In the genomic region with DNA sequence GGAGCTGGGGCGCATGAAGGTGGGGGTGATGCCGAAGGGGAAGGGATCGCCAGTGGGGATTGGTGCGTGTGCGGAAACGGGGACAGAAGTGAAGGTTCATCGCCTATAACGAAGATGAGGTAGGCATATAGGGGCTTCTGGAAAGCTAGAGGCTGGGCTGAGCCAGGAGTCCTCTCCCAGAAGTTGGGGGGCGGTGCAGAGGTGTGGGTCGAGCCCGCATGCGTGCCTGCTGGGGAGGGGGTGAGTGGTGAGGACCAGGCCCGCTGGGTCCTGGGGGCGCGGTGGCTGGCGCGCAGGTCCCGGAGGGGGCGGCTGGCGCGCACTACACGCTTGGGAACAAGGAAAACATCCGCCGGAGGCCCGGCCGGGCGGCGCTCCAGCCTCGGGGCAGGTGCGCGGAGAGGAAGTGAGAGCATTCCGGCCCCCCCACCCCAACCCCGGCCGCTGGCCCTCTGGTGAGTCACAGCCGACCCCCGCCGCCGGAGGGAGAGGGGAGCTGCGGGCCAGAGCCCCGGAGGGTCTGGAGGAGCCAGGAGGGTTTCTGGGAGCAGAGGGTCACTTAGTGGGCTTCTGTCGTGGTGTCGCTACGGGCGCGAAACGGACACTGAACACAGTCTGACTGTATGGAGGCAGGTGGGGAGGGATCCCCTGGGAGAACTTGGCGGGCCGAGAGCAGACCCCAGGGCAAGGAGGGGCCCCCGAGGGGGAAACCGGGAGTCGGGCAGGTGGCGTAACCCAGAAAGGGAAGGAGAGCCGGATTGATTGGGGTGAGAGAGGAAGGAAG, we compare ENCODE assay signal across 8 cellular contexts. TPM values are rescaled to one million over a fixed set of nuclear protein-coding genes. Genes with fewer than 3 reads are reported as not detected.
A peak's percentile ranks its signal among the peaks of the same experiment; 100 is the strongest.
DNase-seq lines count a peak whose midpoint lies in the region; ATAC-seq and TF ChIP-seq lines count a peak whose summit lies in the region.

No MANE protein-coding gene starts in this region.

- peaks cover 11% of the 10 kb centered on the region for H3K36me3 Mint-ChIP-seq in activated naive CD4-positive, alpha-beta T cell treated with anti-CD3 and anti-CD28 coated beads for 36 hours (ENCODE audit: low read depth)
- peaks cover 15% of the 10 kb centered on the region for H3K36me3 Mint-ChIP-seq in activated T-cell treated with anti-CD3 and anti-CD28 coated beads, Interleukin-2, amount 50 U/mL, for 4 hours (ENCODE audit: insufficient read depth)
- H3K36me3 Mint-ChIP-seq in nephron progenitor cell (ENCODE audit: low read depth) = peaks cover 35% of the 10 kb centered on the region

- H3K4me3 ChIP-seq in fibroblast of pulmonary artery (replicated peaks; ENCODE audit: low read depth, low read length) (peak overlapping the region; percentile 32), thoracic aorta (peak overlapping the region; percentile 80)

- peak overlapping the region; percentile 95 for H3K27ac Mint-ChIP-seq in activated naive CD4-positive, alpha-beta T cell treated with anti-CD3 and anti-CD28 coated beads for 36 hours
- peak overlapping the region; percentile 84 for H3K27ac Mint-ChIP-seq in nephron progenitor cell

- peak overlapping the region; percentile 94 for H3K4me3 Mint-ChIP-seq in activated naive CD4-positive, alpha-beta T cell treated with anti-CD3 and anti-CD28 coated beads for 36 hours
- peak overlapping the region; percentile 97 for H3K4me3 Mint-ChIP-seq in activated T-cell treated with anti-CD3 and anti-CD28 coated beads, Interleukin-2, amount 50 U/mL, for 4 hours
- H3K4me3 Mint-ChIP-seq in nephron progenitor cell = peak overlapping the region; percentile 95

- TF ChIP-seq CTCF in fibroblast of pulmonary artery (IDR thresholded peaks at IDR 0.05; ENCODE audit: low read length, missing control alignments) (no peak), nephron progenitor cell (IDR thresholded peaks at IDR 0.05) (no peak), thoracic aorta (IDR thresholded peaks at IDR 0.05) (no peak)

- ATAC-seq in HG03025 (IDR thresholded peaks at IDR 0.05; ENCODE audit: low FRiP score, unreplicated experiment) = peak; percentile 44
- peak; percentile 88 to 92 for ATAC-seq in activated T-cell treated with anti-CD3 and anti-CD28 coated beads, Interleukin-2, amount 50 U/mL, for 4 hours
- ATAC-seq in thoracic aorta (ENCODE audit: insufficient number of reproducible peaks, low FRiP score, low read depth) = no peak

- peak overlapping the region; percentile 89 to 96 for H3K27ac ChIP-seq in thoracic aorta

- H3K9me3 ChIP-seq in thoracic aorta = no peaks in the 10 kb centered on the region

- peaks cover 19% of the 10 kb centered on the region for H3K36me3 ChIP-seq in thoracic aorta

- H3K4me1 Mint-ChIP-seq in activated naive CD4-positive, alpha-beta T cell treated with anti-CD3 and anti-CD28 coated beads for 36 hours (ENCODE audit: low read depth) = peaks cover 34% of the 10 kb centered on the region
- H3K4me1 Mint-ChIP-seq in activated T-cell treated with anti-CD3 and anti-CD28 coated beads, Interleukin-2, amount 50 U/mL, for 4 hours (ENCODE audit: low read depth) = peaks cover 36% of the 10 kb centered on the region
- peaks cover 39% of the 10 kb centered on the region for H3K4me1 Mint-ChIP-seq in nephron progenitor cell

- no peaks in the 10 kb centered on the region for H3K27me3 ChIP-seq in thoracic aorta (replicated peaks; ENCODE audit: insufficient read depth)

- DNase-seq in activated naive CD4-positive, alpha-beta T cell treated with anti-CD3 and anti-CD28 coated beads for 36 hours = peak; percentile 61
- DNase-seq in activated naive CD4-positive, alpha-beta T cell treated with Interleukin-2 at 50 U/mL for 16 hours = no peak
- DNase-seq in NCI-H526 (lab: John Stamatoyannopoulos, UW) = peak; percentile 41 to 82
- no peak for DNase-seq in activated T-cell treated with anti-CD3 and anti-CD28 coated beads, Interleukin-2, amount 50 U/mL, for 4 hours
- no peak for DNase-seq in fibroblast of pulmonary artery (ENCODE audit: low read depth)
- peak; percentile 67 for DNase-seq in nephron progenitor cell
- no peak for DNase-seq in thoracic aorta (ENCODE audit: low spot score)

- H3K9me3 Mint-ChIP-seq in activated naive CD4-positive, alpha-beta T cell treated with anti-CD3 and anti-CD28 coated beads for 36 hours = no peaks in the 10 kb centered on the region
- H3K9me3 Mint-ChIP-seq in activated T-cell treated with anti-CD3 and anti-CD28 coated beads, Interleukin-2, amount 50 U/mL, for 4 hours = no peaks in the 10 kb centered on the region
- no peaks in the 10 kb centered on the region for H3K9me3 Mint-ChIP-seq in nephron progenitor cell

- intact Hi-C loops in activated naive CD4-positive, alpha-beta T cell treated with anti-CD3 and anti-CD28 coated beads for 36 hours (cut with micrococcal nuclease) = loop anchor here (1.0 to 2.0 kb wide), 3 partner anchors 25 to 72 kb away; partner anchors contain the start of genes CREB3, FAM221B, HINT2 and TLN1

- CTCF ChIA-PET in activated naive CD4-positive, alpha-beta T cell treated with anti-CD3 and anti-CD28 coated beads for 36 hours (lab: Charles Lee) = interaction anchor here (0.6 to 3.8 kb wide), 17 partner anchors 10 to 151 kb away, joined by 3 to 32 read pairs (median 4); partner anchors contain the start of genes CREB3, GBA2, RGP1 and TLN1

- no peaks in the 10 kb centered on the region for H3K27me3 Mint-ChIP-seq in activated naive CD4-positive, alpha-beta T cell treated with anti-CD3 and anti-CD28 coated beads for 36 hours (ENCODE audit: low read depth)
- no peaks in the 10 kb centered on the region for H3K27me3 Mint-ChIP-seq in activated T-cell treated with anti-CD3 and anti-CD28 coated beads, Interleukin-2, amount 50 U/mL, for 4 hours (ENCODE audit: low read depth)
- peaks cover 4% of the 10 kb centered on the region for H3K27me3 Mint-ChIP-seq in nephron progenitor cell (ENCODE audit: low read depth, poor library complexity)

- peaks cover 20 to 51% of the 10 kb centered on the region in 2 donors for H3K4me1 ChIP-seq in thoracic aorta (ENCODE audit: control insufficient read depth in 1 of 2, low read depth in 2 of 2)

RNA-seq across cellular contexts. Expression of gene MSMP, which starts 2.9 kb away (rescaled TPM):
- under 1 TPM in 1 of 2 experiments, not detected in 1; 0.45 TPM for total RNA-seq in activated naive CD4-positive, alpha-beta T cell treated with anti-CD3 and anti-CD28 coated beads for 36 hours
- total RNA-seq in activated T-cell treated with anti-CD3 and anti-CD28 coated beads, Interleukin-2, amount 50 U/mL, for 4 hours = 1 to 10 TPM in 1 of 3 donors, under 1 TPM in 2; 0.84 to 1.4 (median 0.86) TPM
- not detected for total RNA-seq in thoracic aorta

RNA-seq across cellular contexts. Expression of gene RGP1, which starts 7.8 kb away (rescaled TPM):
- total RNA-seq in activated naive CD4-positive, alpha-beta T cell treated with anti-CD3 and anti-CD28 coated beads for 36 hours = 10 to 100 TPM; 12.0 to 13.3 TPM
- total RNA-seq in activated T-cell treated with anti-CD3 and anti-CD28 coated beads, Interleukin-2, amount 50 U/mL, for 4 hours = 10 to 100 TPM; 14.3 to 15.3 (median 14.6) TPM
- total RNA-seq in thoracic aorta = 10 to 100 TPM; 23.0 to 24.5 TPM

RNA-seq across cellular contexts. Expression of gene GBA2, which starts 7.9 kb away (rescaled TPM):
- 10 to 100 TPM; 20.3 to 22.7 TPM for total RNA-seq in activated naive CD4-positive, alpha-beta T cell treated with anti-CD3 and anti-CD28 coated beads for 36 hours
- 10 to 100 TPM; 29.9 to 34.8 (median 33.2) TPM for total RNA-seq in activated T-cell treated with anti-CD3 and anti-CD28 coated beads, Interleukin-2, amount 50 U/mL, for 4 hours
- total RNA-seq in thoracic aorta = 100 to 1,000 TPM in 1 of 2 donors, 10 to 100 TPM in 1; 75.8 to 115 TPM

RNA-seq across cellular contexts. Expression of gene CREB3, which starts 24.5 kb away (rescaled TPM):
- total RNA-seq in activated naive CD4-positive, alpha-beta T cell treated with anti-CD3 and anti-CD28 coated beads for 36 hours = 10 to 100 TPM; 13.7 to 13.8 TPM
- total RNA-seq in activated T-cell treated with anti-CD3 and anti-CD28 coated beads, Interleukin-2, amount 50 U/mL, for 4 hours = 10 to 100 TPM; 22.9 to 27.5 (median 23.6) TPM
- 10 to 100 TPM; 46.0 to 62.4 TPM for total RNA-seq in thoracic aorta

RNA-seq across cellular contexts. Expression of gene TLN1, which starts 24.9 kb away (rescaled TPM):
- total RNA-seq in activated naive CD4-positive, alpha-beta T cell treated with anti-CD3 and anti-CD28 coated beads for 36 hours = 100 to 1,000 TPM; 190 TPM
- total RNA-seq in activated T-cell treated with anti-CD3 and anti-CD28 coated beads, Interleukin-2, amount 50 U/mL, for 4 hours = 100 to 1,000 TPM; 210 to 252 (median 230) TPM
- total RNA-seq in thoracic aorta = 1,000 to 10,000 TPM in 1 of 2 donors, 100 to 1,000 TPM in 1; 889 to 1,019 TPM

Comparison
In these comparisons a context has a peak if more than half of its experiments do, and no peak if none do; other contexts are left out.
1. DNase-seq: peak in activated naive CD4-positive, alpha-beta T cell treated with anti-CD3 and anti-CD28 coated beads for 36 hours (single experiment), NCI-H526 (2 of 2) and nephron progenitor cell (single experiment); none in activated naive CD4-positive, alpha-beta T cell treated with Interleukin-2 at 50 U/mL for 16 hours (single experiment), activated T-cell treated with anti-CD3 and anti-CD28 coated beads, Interleukin-2, amount 50 U/mL, for 4 hours (single experiment), fibroblast of pulmonary artery (single experiment) and thoracic aorta (single experiment).
2. Peak in every context shown above with its lines, with median percentiles within 50 percentile points of each other: H3K4me3 Mint-ChIP-seq.